8 cellular contexts compared by ENCODE assay signal in the genomic region with DNA sequence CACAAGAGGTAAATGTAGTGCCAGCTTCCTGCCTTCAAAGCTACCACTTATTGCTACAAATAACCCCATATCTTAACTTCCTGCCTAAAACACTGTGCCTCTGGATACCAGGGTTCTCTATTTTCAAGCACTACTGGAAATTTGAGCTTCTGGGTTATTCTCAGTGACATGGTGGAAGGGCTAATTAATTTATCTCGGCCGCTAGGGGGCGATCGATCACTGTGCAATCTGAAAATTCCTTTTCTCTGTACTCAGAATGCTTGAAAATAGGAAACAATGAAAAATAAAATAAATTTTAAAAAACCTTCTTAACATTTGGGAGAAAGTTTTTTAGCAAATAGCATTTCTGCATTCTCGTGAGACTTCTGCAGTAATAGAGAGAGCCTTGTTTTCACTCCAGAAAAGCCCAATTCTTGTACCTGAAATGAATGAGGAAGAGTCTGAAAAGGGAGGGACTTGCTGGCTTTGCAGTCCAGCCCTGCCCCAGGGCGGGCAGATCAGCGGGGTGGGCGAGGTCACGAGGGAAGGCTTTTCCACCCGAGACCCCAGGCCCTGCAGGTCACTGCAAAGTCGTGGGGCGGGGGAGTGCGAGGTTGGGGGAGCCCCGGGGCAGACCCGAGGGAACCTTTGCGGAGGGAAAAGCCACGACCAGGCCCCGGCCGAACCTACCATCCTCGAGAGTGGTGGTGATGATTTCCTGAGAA.
DNase-seq lines count a peak whose midpoint lies in the region; ATAC-seq, FAIRE-seq and TF ChIP-seq lines count a peak whose summit lies in the region.

No MANE protein-coding gene starts in this region.

- H3K36me3 ChIP-seq in trophoblast cell (ENCODE audit: control insufficient read depth in 1 of 2, insufficient read depth in 2 of 2, low read length in 2 of 2): no peaks in the 10 kb centered on the region

- H3K4me3 ChIP-seq in A549 (no peak overlapping the region), trophoblast cell (ENCODE audit: low read depth, low read length) (no peak overlapping the region)

- H3K9me3 ChIP-seq in A549: no peaks in the 10 kb centered on the region
- H3K9me3 ChIP-seq in trophoblast cell (ENCODE audit: insufficient read depth, low read depth, low read length): peaks cover 2% of the 10 kb centered on the region

- H3K9ac ChIP-seq in trophoblast cell (ENCODE audit: low read length): no peak overlapping the region

- no peak for TF ChIP-seq EP300 in A549 (IDR thresholded peaks at IDR 0.05)

- no peak for FAIRE-seq in A549 (lab: Jason Lieb, UNC)

- TF ChIP-seq CTCF in A549 (IDR thresholded peaks at IDR 0.05): peak; percentile 53
- TF ChIP-seq CTCF in activated CD8-positive, alpha-beta T cell treated with anti-CD3 and anti-CD28 coated beads for 36 hours (IDR thresholded peaks at IDR 0.05): peak; percentile 85

- H3K18ac ChIP-seq in trophoblast cell (ENCODE audit: low read length): no peak overlapping the region

- H4K91ac ChIP-seq in trophoblast cell (ENCODE audit: low read depth, low read length): no peak overlapping the region

- H2BK12ac ChIP-seq in trophoblast cell (ENCODE audit: low read length): no peak overlapping the region

- H3K4me1 ChIP-seq in A549: no peaks in the 10 kb centered on the region
- H3K4me1 ChIP-seq in trophoblast cell (ENCODE audit: control insufficient read depth in 1 of 2, insufficient read depth in 2 of 2, low read length in 2 of 2): no peaks in the 10 kb centered on the region

- H3K27me3 ChIP-seq in trophoblast cell (ENCODE audit: insufficient read depth, low read length): no peaks in the 10 kb centered on the region

- H3K23ac ChIP-seq in trophoblast cell (ENCODE audit: low read length): no peak overlapping the region

- 22% methylated on average over 16 of the region's 20 CpGs for WGBS in A549 (ENCODE audit: missing lambda C conversion rate)
- no CpG with 5 or more reads among the region's 20 CpGs for WGBS in trophoblast cell (ENCODE audit: extremely low coverage, insufficient coverage, insufficient read length)

- no peak overlapping the region for H2BK120ac ChIP-seq in trophoblast cell (ENCODE audit: insufficient read depth, low read length, poor library complexity)

- H2BK5ac ChIP-seq in trophoblast cell (ENCODE audit: low read depth, low read length, poor library complexity): no peak overlapping the region

- H3K79me2 ChIP-seq in trophoblast cell (ENCODE audit: control insufficient read depth, insufficient read depth, low read length, poor library complexity): no peaks in the 10 kb centered on the region

- H3K4ac ChIP-seq in trophoblast cell (ENCODE audit: low read depth, low read length): no peak overlapping the region

- ATAC-seq in A549 (peak in 1 of 2 experiments; percentile 68; a peak in 3 of 6 replicates), GM21619 (IDR thresholded peaks at IDR 0.05; ENCODE audit: unreplicated experiment) (no peak)
- ATAC-seq in activated CD8-positive, alpha-beta T cell treated with anti-CD3 and anti-CD28 coated beads for 36 hours: no peak

- H3K27ac Mint-ChIP-seq in activated CD8-positive, alpha-beta T cell treated with anti-CD3 and anti-CD28 coated beads for 36 hours: no peak overlapping the region

- TF ChIP-seq RAD21 in A549 (conservative IDR thresholded peaks at IDR 0.05 in 1 of 2, IDR thresholded peaks at IDR 0.05 in 1 of 2): peak; percentile 63 to 67; a peak in 4 of 5 replicates

- H3K79me1 ChIP-seq in trophoblast cell (ENCODE audit: low read length): no peaks in the 10 kb centered on the region

- H3K27me3 Mint-ChIP-seq in activated CD8-positive, alpha-beta T cell treated with anti-CD3 and anti-CD28 coated beads for 36 hours: no peaks in the 10 kb centered on the region

- no peak overlapping the region for H3K14ac ChIP-seq in trophoblast cell (ENCODE audit: low read length)

- H4K12ac ChIP-seq in trophoblast cell (ENCODE audit: low read depth, low read length): no peak overlapping the region

- peaks cover 2% of the 10 kb centered on the region for H3K4me1 Mint-ChIP-seq in activated CD8-positive, alpha-beta T cell treated with anti-CD3 and anti-CD28 coated beads for 36 hours (ENCODE audit: low read depth)

- TF ChIP-seq POLR2A in A549 (IDR thresholded peaks at IDR 0.05; ENCODE audit: low read length): no peak

- no peak overlapping the region for H2AK5ac ChIP-seq in trophoblast cell (ENCODE audit: low read length)

- H3K9me3 Mint-ChIP-seq in activated CD8-positive, alpha-beta T cell treated with anti-CD3 and anti-CD28 coated beads for 36 hours: no peaks in the 10 kb centered on the region

- intact Hi-C loops in activated CD8-positive, alpha-beta T cell treated with anti-CD3 and anti-CD28 coated beads for 36 hours (cut with micrococcal nuclease): loop anchor here (5.0 kb wide), 2 partner anchors 243 to 923 kb away; no protein-coding TSS in a partner anchor

- CTCF ChIA-PET in A549 (lab: Yijun Ruan, JAX): interaction anchor here (0.6 to 1.7 kb wide), 21 partner anchors 9 to 992 kb away, joined by 3 to 13 read pairs (median 3); no protein-coding TSS in a partner anchor
- CTCF ChIA-PET in activated CD8-positive, alpha-beta T cell treated with anti-CD3 and anti-CD28 coated beads for 36 hours (lab: Charles Lee): interaction anchor here (0.9 to 1.7 kb wide), 4 partner anchors 92 to 928 kb away, joined by 3 to 4 read pairs (median 4); no protein-coding TSS in a partner anchor

- H3K4me2 ChIP-seq in A549 (no peak overlapping the region), trophoblast cell (ENCODE audit: low read length) (no peak overlapping the region)

- DNase-seq in A549 (ENCODE audit: low read depth in 1 of 2, low spot score in 1 of 2) (peak in 1 of 2 experiments; percentile 33), GM03348 (ENCODE audit: low spot score) (peak; percentile 73), NCI-H2107 (lab: John Stamatoyannopoulos, UW) (peak; percentile 70), fibroblast of the conjunctiva (ENCODE audit: low read depth) (peak; percentile 12), trophoblast cell (peak; percentile 66 to 88), T1000 (lab: John Stamatoyannopoulos, UW) (no peak)
- peak; percentile 60 for DNase-seq in activated CD8-positive, alpha-beta T cell treated with anti-CD3 and anti-CD28 coated beads for 36 hours

- no peak overlapping the region for H2AFZ ChIP-seq in trophoblast cell (ENCODE audit: insufficient read depth, low read length, poor library complexity)

- POLR2A ChIA-PET in A549 (lab: Yijun Ruan, JAX): no interaction called here
- POLR2A ChIA-PET in activated CD8-positive, alpha-beta T cell treated with anti-CD3 and anti-CD28 coated beads for 36 hours (lab: Charles Lee): no interaction called here

- H3K4me3 Mint-ChIP-seq in activated CD8-positive, alpha-beta T cell treated with anti-CD3 and anti-CD28 coated beads for 36 hours: no peak overlapping the region

- H3K27ac ChIP-seq in A549 (no peak overlapping the region), trophoblast cell (ENCODE audit: low read depth, low read length) (no peak overlapping the region)

- H3K36me3 Mint-ChIP-seq in activated CD8-positive, alpha-beta T cell treated with anti-CD3 and anti-CD28 coated beads for 36 hours (ENCODE audit: low read depth): no peaks in the 10 kb centered on the region

- no peak overlapping the region for H4K8ac ChIP-seq in trophoblast cell (ENCODE audit: low read depth, low read length)

TF ChIP-seq in A549, 52 proteins besides CTCF, POLR2A, EP300 and RAD21:
- TF ChIP-seq NPAS2 (CRISPR knock-in tag; IDR thresholded peaks at IDR 0.05; ENCODE audit: borderline replicate concordance) (no peak), SMC3 (IDR thresholded peaks at IDR 0.05) (peak; percentile 32; the same call in 1 of the 3 replicates)
TF ChIP-seq in A549: peak in this region for 1.
